Comparison of ENCODE assay signal across 11 cellular contexts in genomic region chr17:82396601-82397435, GRCh38. TPM values are rescaled to one million over a fixed set of nuclear protein-coding genes. Genes with fewer than 3 reads are reported as not detected.
DNase-seq lines count a peak whose midpoint lies in the region; TF ChIP-seq lines count a peak whose summit lies in the region.
"Had no signal": no experiment of that assay in that cellular context is flagged by ENCODE, and none has a peak within 500 bp of the region (broad histone marks: within the 10 kb centered on the region; RNA-seq: fewer than 3 reads in every experiment).

No MANE protein-coding gene starts in this region.

- H3K4me1 Mint-ChIP-seq in mesothelial cell of epicardium = no peaks in the 10 kb centered on the region

- H3K4me3 ChIP-seq in fibroblast of lung (replicated peaks in 1 of 4; ENCODE audit: control extremely low read depth in 1 of 4, insufficient read depth in 1 of 4, low read depth in 3 of 4, low read length in 4 of 4) (no peak overlapping the region), skeletal muscle satellite cell (ENCODE audit: low read length) (peak overlapping the region; percentile 5), Karpas-422 (ENCODE audit: low read length) (no peak overlapping the region)

- H3K4me1 ChIP-seq in fibroblast of lung (ENCODE audit: control insufficient read depth, extremely low read depth, insufficient read depth, low read length) (peaks cover 20% of the 10 kb centered on the region), skeletal muscle satellite cell (ENCODE audit: control insufficient read depth, insufficient read depth, low read length) (peaks cover 45% of the 10 kb centered on the region), Karpas-422 (ENCODE audit: low read length) (peaks cover 5% of the 10 kb centered on the region)

- no peaks in the 10 kb centered on the region for H3K9me3 ChIP-seq in fibroblast of lung (ENCODE audit: control insufficient read depth, insufficient read depth, low read depth, low read length)
- no peaks in the 10 kb centered on the region for H3K9me3 ChIP-seq in skeletal muscle satellite cell (replicated peaks; ENCODE audit: low read length)
- H3K9me3 ChIP-seq in Karpas-422 (ENCODE audit: low read length) = no peaks in the 10 kb centered on the region

- H2AFZ ChIP-seq in fibroblast of lung (ENCODE audit: low read length) (no peak overlapping the region), Karpas-422 (ENCODE audit: low read length) (no peak overlapping the region)

- H3K36me3 Mint-ChIP-seq in mesothelial cell of epicardium = peaks cover 20% of the 10 kb centered on the region

- H3K79me2 ChIP-seq in fibroblast of lung (ENCODE audit: control insufficient read depth, insufficient read depth, low read length) (no peaks in the 10 kb centered on the region), Karpas-422 (ENCODE audit: low read length) (no peaks in the 10 kb centered on the region)

- no peak overlapping the region for H3K4me3 Mint-ChIP-seq in mesothelial cell of epicardium
- H3K4me3 Mint-ChIP-seq: activated CD8-positive, alpha-beta memory T cell treated with anti-CD3 and anti-CD28 coated beads, Interleukin-2, amount 10 ng/mL, durations not matched to agents 7 days and 5 days had no signal

- peak overlapping the region; percentile 38 for H3K9ac ChIP-seq in fibroblast of lung (ENCODE audit: insufficient read depth, low read length)
- peak overlapping the region; percentile 52 for H3K9ac ChIP-seq in skeletal muscle satellite cell (ENCODE audit: low read depth, low read length)
- H3K9ac ChIP-seq in Karpas-422 (ENCODE audit: low read length) = no peak overlapping the region

- DNase-seq in EL = peak; percentile 81
- DNase-seq in fibroblast of lung (ENCODE audit: low read depth in 2 of 2) = peak; percentile 62 to 92
- DNase-seq in mesothelial cell of epicardium (ENCODE audit: low spot score in 2 of 2, unreplicated experiment in 2 of 2) = no peak
- no peak for DNase-seq in Karpas-422
- no peak for DNase-seq in NCI-H82 (lab: John Stamatoyannopoulos, UW)
- DNase-seq: activated CD8-positive, alpha-beta memory T cell treated with anti-CD3 and anti-CD28 coated beads, Interleukin-2, amount 10 ng/mL, durations not matched to agents 7 days and 5 days; Kasumi-1; NCI-H510A treated with DMSO at 0.1 percent for 48 hours; small intestine had no signal

- no peaks in the 10 kb centered on the region for H3K9me3 Mint-ChIP-seq in mesothelial cell of epicardium

- no peak overlapping the region for H3K27ac Mint-ChIP-seq in mesothelial cell of epicardium
- H3K27ac Mint-ChIP-seq: activated CD8-positive, alpha-beta memory T cell treated with anti-CD3 and anti-CD28 coated beads, Interleukin-2, amount 10 ng/mL, durations not matched to agents 7 days and 5 days had no signal

- H3K27me3 ChIP-seq in fibroblast of lung (ENCODE audit: control insufficient read depth, insufficient read depth, low read length) (no peaks in the 10 kb centered on the region), skeletal muscle satellite cell (ENCODE audit: control insufficient read depth, insufficient read depth, low read length) (no peaks in the 10 kb centered on the region), Karpas-422 (ENCODE audit: low read length) (no peaks in the 10 kb centered on the region)

- H3K27ac ChIP-seq in fibroblast of lung (ENCODE audit: insufficient read depth, low read length) = peak overlapping the region; percentile 71
- no peak overlapping the region for H3K27ac ChIP-seq in Karpas-422 (ENCODE audit: low read length)

- no peaks in the 10 kb centered on the region for H3K27me3 Mint-ChIP-seq in mesothelial cell of epicardium (ENCODE audit: low read depth)
- H3K27me3 Mint-ChIP-seq: activated CD8-positive, alpha-beta memory T cell treated with anti-CD3 and anti-CD28 coated beads, Interleukin-2, amount 10 ng/mL, durations not matched to agents 7 days and 5 days had no signal

- H4K20me1 ChIP-seq in fibroblast of lung (ENCODE audit: control insufficient read depth, extremely low read depth, insufficient read depth, low read length) (no peaks in the 10 kb centered on the region), Karpas-422 (ENCODE audit: insufficient read depth, low read depth, low read length) (no peaks in the 10 kb centered on the region)

- H3K36me3 ChIP-seq in fibroblast of lung (ENCODE audit: control insufficient read depth, insufficient read depth, low read length) = peaks cover 2% of the 10 kb centered on the region
- peaks cover 6% of the 10 kb centered on the region for H3K36me3 ChIP-seq in skeletal muscle satellite cell (ENCODE audit: insufficient read depth, low read length)
- no peaks in the 10 kb centered on the region for H3K36me3 ChIP-seq in Karpas-422 (ENCODE audit: insufficient read depth, low read length)

- H3K9me2 ChIP-seq in Karpas-422 (replicated peaks; ENCODE audit: insufficient read depth, low read length) = no peaks in the 10 kb centered on the region

- no peak for TF ChIP-seq CTCF in fibroblast of lung (conservative IDR thresholded peaks at IDR 0.05 in 1 of 2, IDR thresholded peaks at IDR 0.05 in 1 of 2; ENCODE audit: low read depth in 1 of 2, low read length in 2 of 2)
- no peak for TF ChIP-seq CTCF in mesothelial cell of epicardium (IDR thresholded peaks at IDR 0.05; ENCODE audit: unreplicated experiment)

- H3K4me2 ChIP-seq in fibroblast of lung (ENCODE audit: extremely low read depth, insufficient read depth, low read length) = peak overlapping the region; percentile 13
- H3K4me2 ChIP-seq in skeletal muscle satellite cell (ENCODE audit: low read length) = peak overlapping the region; percentile 67
- H3K4me2 ChIP-seq in Karpas-422 (ENCODE audit: low read depth, low read length, poor library complexity, severe bottlenecking) = no peak overlapping the region

TF ChIP-seq in PFSK-1, 5 proteins besides CTCF, POLR2A, EP300 and RAD21 (continues in another document):
- no peak for TF ChIP-seq POLR2AphosphoS5 (IDR thresholded peaks at IDR 0.05; ENCODE audit: low read depth, low read length)
- no peak for TF ChIP-seq TAF1 (IDR thresholded peaks at IDR 0.05; ENCODE audit: borderline replicate concordance, insufficient read depth, low read length)
- TF ChIP-seq SIN3A (IDR thresholded peaks at IDR 0.05; ENCODE audit: borderline replicate concordance, insufficient read depth, low read length) = no peak

RNA-seq across cellular contexts. Expression of gene HEXD, which starts 21.3 kb away (rescaled TPM):
- polyA plus RNA-seq in PFSK-1 (2012; ENCODE audit: insufficient read length, low read depth) = 26.5 TPM
- total RNA-seq in fibroblast of lung = 16.7 and 18.2 TPM in 2 replicates
- polyA plus RNA-seq in fibroblast of lung = 5.0 and 6.4 TPM in 2 replicates
- 6.1 and 6.4 TPM in 2 replicates for polyA plus RNA-seq in fibroblast of lung (2012)
- 5.4 and 19.8 TPM in 2 replicates for polyA minus RNA-seq in fibroblast of lung (ENCODE audit: low replicate concordance)
- 4.8 and 6.6 TPM in 2 replicates for total RNA-seq in skeletal muscle satellite cell (2012; rRNA removed)
- total RNA-seq in mesothelial cell of epicardium = 75.3 to 82.8 TPM (median 76.3 TPM) in 3 replicates
- 21.7 and 55.7 TPM in 2 replicates for total RNA-seq in Karpas-422 (2014; rRNA removed; shearing (Covaris generic); ENCODE audit: low replicate concordance)

RNA-seq across cellular contexts. Expression of gene OGFOD3, which starts 21.6 kb away (rescaled TPM):
- polyA plus RNA-seq in PFSK-1 (2012; ENCODE audit: insufficient read length, low read depth) = 57.5 TPM
- total RNA-seq in fibroblast of lung (18.2 and 27.1 TPM in 2 replicates), mesothelial cell of epicardium (36.6 to 40.3 TPM (median 39.3 TPM) in 3 replicates)
- 25.6 and 30.7 TPM in 2 replicates for polyA plus RNA-seq in fibroblast of lung
- 31.5 and 34.3 TPM in 2 replicates for polyA plus RNA-seq in fibroblast of lung (2012)
- 25.9 and 64.8 TPM in 2 replicates for polyA minus RNA-seq in fibroblast of lung (ENCODE audit: low replicate concordance)
- 23.6 and 28.4 TPM in 2 replicates for total RNA-seq in skeletal muscle satellite cell (2012; rRNA removed)
- total RNA-seq in Karpas-422 (2014; rRNA removed; shearing (Covaris generic); ENCODE audit: low replicate concordance) = 14.8 and 17.9 TPM in 2 replicates

RNA-seq across cellular contexts. Expression of gene UTS2R, which starts 25.3 kb away (rescaled TPM):
- polyA plus RNA-seq in PFSK-1 (2012; ENCODE audit: insufficient read length, low read depth) = not detected
- total RNA-seq in fibroblast of lung (not detected in 2 replicates), mesothelial cell of epicardium (6.1 to 7.6 TPM (median 6.5 TPM) in 3 replicates)
- polyA plus RNA-seq in fibroblast of lung = not detected in 2 replicates
- not detected in 2 replicates for polyA plus RNA-seq in fibroblast of lung (2012)
- not detected in 2 replicates for polyA minus RNA-seq in fibroblast of lung (ENCODE audit: low replicate concordance)
- 1.5 TPM in 1 of 2 replicates, not detected in the other for total RNA-seq in skeletal muscle satellite cell (2012; rRNA removed)
- total RNA-seq in Karpas-422 (2014; rRNA removed; shearing (Covaris generic); ENCODE audit: low replicate concordance) = not detected in 2 replicates
- polyA plus RNA-seq: small intestine had no signal

RNA-seq across cellular contexts. Expression of gene TEX19, which starts 37.8 kb away (rescaled TPM):
- polyA plus RNA-seq in PFSK-1 (2012; ENCODE audit: insufficient read length, low read depth) = not detected
- total RNA-seq in fibroblast of lung (0.17 TPM in 1 of 2 replicates, not detected in the other), mesothelial cell of epicardium (0.16 TPM in 1 of 3 replicates, not detected in the others)
- 0.05 TPM in 1 of 2 replicates, not detected in the other for polyA plus RNA-seq in fibroblast of lung
- not detected in 2 replicates for polyA plus RNA-seq in fibroblast of lung (2012)
- 0.93 TPM in 1 of 2 replicates, not detected in the other for polyA minus RNA-seq in fibroblast of lung (ENCODE audit: low replicate concordance)
- 0.25 TPM in 1 of 2 replicates, not detected in the other for total RNA-seq in skeletal muscle satellite cell (2012; rRNA removed)
- total RNA-seq in Karpas-422 (2014; rRNA removed; shearing (Covaris generic); ENCODE audit: low replicate concordance) = 0.34 and 2.3 TPM in 2 replicates

RNA-seq across cellular contexts. Expression of gene CYBC1, which starts 53.7 kb away (rescaled TPM):
- 94.7 TPM for polyA plus RNA-seq in PFSK-1 (2012; ENCODE audit: insufficient read length, low read depth)
- total RNA-seq in fibroblast of lung = 64.1 and 77.6 TPM in 2 replicates
- 62.7 and 69.9 TPM in 2 replicates for polyA plus RNA-seq in fibroblast of lung
- 45.3 and 46.7 TPM in 2 replicates for polyA plus RNA-seq in fibroblast of lung (2012)
- polyA minus RNA-seq in fibroblast of lung (ENCODE audit: low replicate concordance) = 58.4 and 168 TPM in 2 replicates
- 50.5 and 54.2 TPM in 2 replicates for total RNA-seq in skeletal muscle satellite cell (2012; rRNA removed)
- total RNA-seq in mesothelial cell of epicardium = 86.7 to 93.0 TPM (median 88.1 TPM) in 3 replicates
- total RNA-seq in Karpas-422 (2014; rRNA removed; shearing (Covaris generic); ENCODE audit: low replicate concordance) = 92.4 and 147 TPM in 2 replicates

Comparison
In these comparisons a context has a peak if more than half of its experiments do, and no peak if none do; other contexts are left out.
1. DNase-seq: peak in EL (single experiment) and fibroblast of lung (2 of 2); none in mesothelial cell of epicardium (0 of 2), Karpas-422 (single experiment) and NCI-H82 (single experiment).